Comparison of ENCODE assay signal across 29 cellular contexts in the genomic region with DNA sequence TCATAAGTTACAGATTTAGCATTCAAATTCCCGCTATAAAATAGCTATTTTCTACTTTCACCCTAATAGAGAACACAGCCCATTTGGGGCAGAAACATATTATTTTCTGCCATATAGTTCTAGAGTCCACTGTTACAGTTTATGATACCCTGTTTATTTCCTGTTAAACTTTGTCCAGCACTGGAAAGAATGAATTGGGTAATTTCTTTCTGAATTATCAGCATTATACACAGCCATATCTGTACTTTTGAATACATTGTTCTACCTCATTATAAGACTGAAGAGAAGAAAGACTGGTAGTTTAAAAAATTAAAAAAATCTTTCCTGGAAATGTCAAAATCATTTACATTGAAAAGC.
"Had no signal": no experiment of that assay in that cellular context is flagged by ENCODE, and none has a peak within 500 bp of the region (broad histone marks: within the 10 kb centered on the region; RNA-seq: fewer than 3 reads in every experiment).

No MANE protein-coding gene starts in this region.

- H3K36me3 ChIP-seq: ascending aorta, cardiac muscle cell had no signal

- H3K27ac Mint-ChIP-seq: activated CD4-positive, alpha-beta T cell treated with anti-CD3 and anti-CD28 coated beads for 36 hours; activated CD4-positive, alpha-beta T cell treated with anti-CD3 and anti-CD28 coated beads, Interleukin-2, amount 10 ng/mL, durations not matched to agents 7 days and 5 days; activated CD8-positive, alpha-beta T cell treated with anti-CD3 and anti-CD28 coated beads, Interleukin-2, amount 10 ng/mL, durations not matched to agents 7 days and 5 days; activated naive CD4-positive, alpha-beta T cell treated with anti-CD3 and anti-CD28 coated beads, Interleukin-2, amount 50 U/mL, for 24 hours; activated naive CD8-positive, alpha-beta T cell treated with anti-CD3 and anti-CD28 coated beads, Interleukin-2, amount 10 ng/mL, durations not matched to agents 7 days and 5 days; activated T-cell treated with anti-CD3 and anti-CD28 coated beads, Interleukin-2, amount 50 U/mL, for 24 hours; activated T-helper 2 cell treated with anti-CD3 and anti-CD28 coated beads, Interferon-gamma antibody, Interleukin-2, Interleukin-4, amounts not matched to agents 10 μg/mL and 5 μg/mL and 100 μg/mL, durations not matched to agents 14 hours and 24 hours and 36 hours had no signal

- H3K27me3 ChIP-seq: ascending aorta, cardiac muscle cell had no signal

- DNase-seq: activated CD4-positive, alpha-beta T cell treated with anti-CD3 and anti-CD28 coated beads for 36 hours; activated CD4-positive, alpha-beta T cell treated with anti-CD3 and anti-CD28 coated beads, Interleukin-2, amount 10 ng/mL, durations not matched to agents 7 days and 5 days; activated CD4-positive, alpha-beta T cell treated with anti-CD3 and anti-CD28 coated beads, Interleukin-2, amount 50 U/mL, for 48 hours; activated CD8-positive, alpha-beta T cell treated with anti-CD3 and anti-CD28 coated beads, Interleukin-2, amount 10 ng/mL, durations not matched to agents 7 days and 5 days; activated gamma-delta T cell; activated naive CD4-positive, alpha-beta T cell treated with Interleukin-2 at 50 U/mL for 16 hours; activated naive CD8-positive, alpha-beta T cell treated with anti-CD3 and anti-CD28 coated beads, Interleukin-2, amount 10 ng/mL, durations not matched to agents 7 days and 5 days; activated T-cell treated with anti-CD3 and anti-CD28 coated beads, Interleukin-2, amount 50 U/mL, for 24 hours; amygdala; NCI-H1105 treated with DMSO at 0.1 percent for 48 hours; NCI-H1436; NCI-H1694; NCI-H1930; NCI-H2081 treated with DMSO at 0.1 percent for 48 hours; NCI-H226; NCI-H446 treated with DMSO at 0.1 percent for 48 hours; NCI-H526; NCI-H748 treated with DMSO at 0.1 percent for 48 hours; NK-92 treated with Interleukin-12 subunit alpha and Interleukin-12 subunit beta, amount 100 ng/mL, for 24 hours; PC-3; T1000 had no signal

- H3K9me3 ChIP-seq: ascending aorta had no signal

- ATAC-seq: activated CD4-positive, alpha-beta T cell treated with anti-CD3 and anti-CD28 coated beads for 36 hours; activated CD8-positive, alpha-beta T cell treated with anti-CD3 and anti-CD28 coated beads, Interleukin-2, amount 10 ng/mL, durations not matched to agents 7 days and 5 days; PC-3; Right ventricle myocardium inferior had no signal

- H3K27me3 Mint-ChIP-seq: activated naive CD4-positive, alpha-beta T cell treated with anti-CD3 and anti-CD28 coated beads, Interleukin-2, amount 50 U/mL, for 24 hours had no signal

- H3K36me3 Mint-ChIP-seq: activated naive CD4-positive, alpha-beta T cell treated with anti-CD3 and anti-CD28 coated beads, Interleukin-2, amount 50 U/mL, for 24 hours; activated naive CD8-positive, alpha-beta T cell treated with anti-CD3 and anti-CD28 coated beads, Interleukin-2, amount 10 ng/mL, durations not matched to agents 7 days and 5 days had no signal

- H3K4me3 Mint-ChIP-seq: activated CD4-positive, alpha-beta T cell treated with anti-CD3 and anti-CD28 coated beads for 36 hours; activated CD4-positive, alpha-beta T cell treated with anti-CD3 and anti-CD28 coated beads, Interleukin-2, amount 10 ng/mL, durations not matched to agents 7 days and 5 days; activated CD8-positive, alpha-beta T cell treated with anti-CD3 and anti-CD28 coated beads, Interleukin-2, amount 10 ng/mL, durations not matched to agents 7 days and 5 days; activated naive CD4-positive, alpha-beta T cell treated with anti-CD3 and anti-CD28 coated beads, Interleukin-2, amount 50 U/mL, for 24 hours; activated naive CD8-positive, alpha-beta T cell treated with anti-CD3 and anti-CD28 coated beads, Interleukin-2, amount 10 ng/mL, durations not matched to agents 7 days and 5 days; activated T-cell treated with anti-CD3 and anti-CD28 coated beads, Interleukin-2, amount 50 U/mL, for 24 hours had no signal

- H3K9ac ChIP-seq: KMS-11 had no signal

- H3K27ac ChIP-seq: ascending aorta, cardiac muscle cell, KMS-11, RWPE1, SK-N-MC had no signal

- H3K4me3 ChIP-seq: ascending aorta, cardiac muscle cell, SK-N-MC had no signal

- H3K9me3 Mint-ChIP-seq: activated CD4-positive, alpha-beta T cell treated with anti-CD3 and anti-CD28 coated beads, Interleukin-2, amount 10 ng/mL, durations not matched to agents 7 days and 5 days; activated naive CD4-positive, alpha-beta T cell treated with anti-CD3 and anti-CD28 coated beads, Interleukin-2, amount 50 U/mL, for 24 hours; activated naive CD8-positive, alpha-beta T cell treated with anti-CD3 and anti-CD28 coated beads, Interleukin-2, amount 10 ng/mL, durations not matched to agents 7 days and 5 days; activated T-cell treated with anti-CD3 and anti-CD28 coated beads, Interleukin-2, amount 50 U/mL, for 24 hours; activated T-helper 2 cell treated with anti-CD3 and anti-CD28 coated beads, Interferon-gamma antibody, Interleukin-2, Interleukin-4, amounts not matched to agents 10 μg/mL and 5 μg/mL and 100 μg/mL, durations not matched to agents 14 hours and 24 hours and 36 hours had no signal

- H3K4me1 Mint-ChIP-seq: activated CD4-positive, alpha-beta T cell treated with anti-CD3 and anti-CD28 coated beads for 36 hours; activated CD4-positive, alpha-beta T cell treated with anti-CD3 and anti-CD28 coated beads, Interleukin-2, amount 10 ng/mL, durations not matched to agents 7 days and 5 days; activated naive CD4-positive, alpha-beta T cell treated with anti-CD3 and anti-CD28 coated beads, Interleukin-2, amount 50 U/mL, for 24 hours had no signal

- H3K4me1 ChIP-seq: ascending aorta had no signal
